In the genomic region with DNA sequence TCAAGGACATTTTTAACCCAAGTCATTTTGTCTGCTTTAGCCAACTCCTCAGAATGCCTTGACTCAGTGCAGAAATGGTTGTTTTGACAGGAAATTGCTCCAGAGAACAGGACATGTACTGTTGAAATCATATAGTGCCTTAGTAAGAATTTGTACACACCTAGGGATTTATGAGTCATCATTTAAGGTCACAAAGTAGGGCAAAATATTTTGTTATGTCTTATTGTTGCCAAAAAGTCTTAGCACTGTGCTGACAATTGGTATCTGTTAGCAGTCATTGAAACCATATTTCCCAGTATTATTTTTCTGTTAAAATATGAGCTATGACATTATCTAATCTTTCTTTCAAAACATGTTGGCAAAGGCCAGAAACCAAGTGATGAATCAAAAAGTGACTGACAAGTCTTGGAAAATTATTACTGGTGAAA, we compare ENCODE assay signal across 14 cellular contexts.
DNase-seq lines count a peak whose midpoint lies in the region; ATAC-seq and TF ChIP-seq lines count a peak whose summit lies in the region.
"Had no signal": no experiment of that assay in that cellular context is flagged by ENCODE, and none has a peak within 500 bp of the region (broad histone marks: within the 10 kb centered on the region; RNA-seq: fewer than 3 reads in every experiment).

No MANE protein-coding gene starts in this region.

- DNase-seq in AML-193 (lab: John Stamatoyannopoulos, UW), result peak; percentile 25 to 28
- peak; percentile 20 to 74 for DNase-seq in PC-9
- DNase-seq in epithelial cell of esophagus (ENCODE audit: low read depth), result peak; percentile 85
- peak; percentile 86 to 91 for DNase-seq in lung microvascular endothelial cell (ENCODE audit: low read depth in 2 of 2)
- no peak for DNase-seq in T-helper 2 cell
- DNase-seq in NCI-H82 (lab: John Stamatoyannopoulos, UW), result no peak
- DNase-seq: activated CD8-positive, alpha-beta T cell treated with anti-CD3 and anti-CD28 coated beads for 36 hours; BE2C; glutamatergic neuron; NCI-H2081; occipital lobe; stimulated activated naive B cell treated with anti-CD40 and anti-IgM and Interleukin-4, amounts not matched to agents 10 μg/mL and 1 μg/mL and 100 μg/mL, for 72 hours had no signal

- ATAC-seq in GM21825 (IDR thresholded peaks at IDR 0.05; ENCODE audit: unreplicated experiment) (no peak), HG03520 (IDR thresholded peaks at IDR 0.05; ENCODE audit: unreplicated experiment) (no peak)
- ATAC-seq: activated CD8-positive, alpha-beta T cell treated with anti-CD3 and anti-CD28 coated beads for 36 hours; stimulated activated naive B cell treated with anti-CD40 and anti-IgM and Interleukin-4, amounts not matched to agents 10 μg/mL and 1 μg/mL and 100 μg/mL, for 72 hours had no signal

- H3K4me2 ChIP-seq in PC-9, result peak overlapping the region; percentile 13; the same call in 1 of the 2 replicates

- H3K36me3 ChIP-seq in PC-9 (ENCODE audit: low read depth), result no peaks in the 10 kb centered on the region
- H3K36me3 ChIP-seq: BE2C had no signal

- H3K4me1 ChIP-seq in PC-9 (replicated peaks; ENCODE audit: insufficient read depth), result peaks cover 25% of the 10 kb centered on the region; the same call in 1 of the 2 replicates
- H3K4me1 ChIP-seq: BE2C had no signal

- CTCF ChIA-PET in PC-9 (lab: Charles Lee), result interaction anchor here (0.7 kb wide), 1 partner anchor 12 kb away, joined by 9 read pairs; no protein-coding TSS in a partner anchor

- no peak for TF ChIP-seq CTCF in PC-9 (conservative IDR thresholded peaks at IDR 0.05)
- no peak for TF ChIP-seq CTCF in epithelial cell of esophagus (IDR thresholded peaks at IDR 0.05; ENCODE audit: insufficient read depth, low read depth, low read length, missing control alignments)

- H3K79me2 ChIP-seq in PC-9 (ENCODE audit: low read depth), result no peaks in the 10 kb centered on the region

- POLR2A ChIA-PET in PC-9 (lab: Charles Lee; ENCODE audit: unreplicated experiment), result interaction anchor here (0.5 to 0.6 kb wide), 4 partner anchors 20 to 257 kb away, joined by 3 to 25 read pairs (median 10); no protein-coding TSS in a partner anchor

- no TSS peak for BruUV-seq in PC-9 (replicated peaks; lab: Mats Ljungman, UMichigan)

- H3K4me3 ChIP-seq in PC-9 (no peak overlapping the region), epithelial cell of esophagus (ENCODE audit: low read length) (no peak overlapping the region)

- H3K27me3 ChIP-seq in PC-9 (ENCODE audit: insufficient read depth, low read depth), result no peaks in the 10 kb centered on the region
- H3K27me3 ChIP-seq: BE2C had no signal

- no peaks in the 10 kb centered on the region for H3K9me3 ChIP-seq in PC-9 (ENCODE audit: insufficient read depth, low read depth)
- H3K9me3 ChIP-seq: BE2C had no signal

- H4K20me1 ChIP-seq in PC-9 (ENCODE audit: insufficient read depth), result no peaks in the 10 kb centered on the region

- H2AFZ ChIP-seq in PC-9, result no peak overlapping the region

- H3F3A ChIP-seq in PC-9 (ENCODE audit: insufficient read depth, low read depth), result no peaks in the 10 kb centered on the region

- H3K9me2 ChIP-seq in PC-9 (ENCODE audit: insufficient read depth), result no peaks in the 10 kb centered on the region; the same call in 1 of the 2 replicates

- peak overlapping the region; percentile 28 for H3K27ac ChIP-seq in PC-9

- intact Hi-C loops in PC-9 (cut with micrococcal nuclease; ENCODE audit: unreplicated experiment), result loop anchor here (1.0 to 10.0 kb wide), 3 partner anchors 16 to 226 kb away; partner anchors contain the start of gene RBM45

Comparison
In these comparisons a context has a peak if more than half of its experiments do, and no peak if none do; other contexts are left out.
1. DNase-seq: peak in AML-193 (2 of 2), PC-9 (2 of 2), epithelial cell of esophagus (single experiment) and lung microvascular endothelial cell (2 of 2); none in T-helper 2 cell (0 of 5) and NCI-H82 (single experiment).